9 cellular contexts compared by ENCODE assay signal in the genomic region with DNA sequence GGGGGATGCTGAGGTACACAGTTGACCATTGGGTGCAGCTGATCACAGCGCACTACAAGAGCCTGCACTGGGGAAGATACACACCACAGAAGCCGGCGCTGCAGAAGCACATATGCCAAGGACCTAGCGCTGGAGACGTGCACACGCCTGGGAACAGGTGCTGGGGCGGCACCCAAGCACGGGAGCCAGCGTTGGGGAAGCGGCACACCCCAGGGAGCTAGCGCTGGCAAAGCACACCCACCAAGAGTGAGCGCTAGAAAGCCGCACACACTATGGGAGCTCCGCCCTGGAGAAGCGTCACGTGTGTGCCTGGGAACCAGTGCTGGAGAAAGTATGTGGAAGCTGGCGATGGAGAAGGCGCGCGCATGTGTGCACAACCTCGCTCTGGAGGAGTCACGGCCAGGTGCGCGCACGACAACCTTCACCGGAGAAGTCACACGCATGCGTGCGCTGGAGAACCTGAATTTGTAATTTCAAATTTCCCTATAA. TPM values are rescaled to one million over a fixed set of nuclear protein-coding genes. Genes with fewer than 3 reads are reported as not detected.
A peak's percentile ranks its signal among the peaks of the same experiment; 100 is the strongest.
DNase-seq lines count a peak whose midpoint lies in the region; ATAC-seq and FAIRE-seq lines count a peak whose summit lies in the region.
"Had no signal": no experiment of that assay in that cellular context is flagged by ENCODE, and none has a peak within 500 bp of the region (broad histone marks: within the 10 kb centered on the region; RNA-seq: fewer than 3 reads in every experiment).

No MANE protein-coding gene starts in this region.

- in situ Hi-C loops in T47D (cut with HindIII; ENCODE audit: low pct_unique_long_range_greater_than_20kb, low sequenced_read_pairs) = no loop called here

- no peaks in the 10 kb centered on the region for H3K27me3 ChIP-seq in small intestine (ENCODE audit: control insufficient read depth in 2 of 2, insufficient read depth in 2 of 2, low read length in 2 of 2)

- peak overlapping the region; percentile 43 for H3K4me3 Mint-ChIP-seq in activated CD4-positive, alpha-beta T cell treated with anti-CD3 and anti-CD28 coated beads, Interleukin-2, amount 10 ng/mL, durations not matched to agents 7 days and 5 days
- H3K4me3 Mint-ChIP-seq: central memory CD8-positive, alpha-beta T cell had no signal

- no peaks in the 10 kb centered on the region for H3K9me3 Mint-ChIP-seq in activated CD4-positive, alpha-beta T cell treated with anti-CD3 and anti-CD28 coated beads, Interleukin-2, amount 10 ng/mL, durations not matched to agents 7 days and 5 days
- H3K9me3 Mint-ChIP-seq: central memory CD8-positive, alpha-beta T cell had no signal

- WGBS in small intestine, 3 donors = 44 to 50% (median 47%) methylated on average over 29 of the region's 29 CpGs

- H3K27me3 Mint-ChIP-seq in activated CD4-positive, alpha-beta T cell treated with anti-CD3 and anti-CD28 coated beads, Interleukin-2, amount 10 ng/mL, durations not matched to agents 7 days and 5 days = peaks cover 13% of the 10 kb centered on the region
- H3K27me3 Mint-ChIP-seq: central memory CD8-positive, alpha-beta T cell had no signal

- no peak overlapping the region for H3K27ac Mint-ChIP-seq in activated CD4-positive, alpha-beta T cell treated with anti-CD3 and anti-CD28 coated beads, Interleukin-2, amount 10 ng/mL, durations not matched to agents 7 days and 5 days

- H3K36me3 Mint-ChIP-seq in activated CD4-positive, alpha-beta T cell treated with anti-CD3 and anti-CD28 coated beads, Interleukin-2, amount 10 ng/mL, durations not matched to agents 7 days and 5 days (ENCODE audit: low read depth) = peaks cover 4% of the 10 kb centered on the region

- CTCF ChIA-PET in activated CD4-positive, alpha-beta T cell treated with anti-CD3 and anti-CD28 coated beads, Interleukin-2, amount 10 ng/mL, durations not matched to agents 7 days and 5 days (lab: Charles Lee) = interaction anchor here (0.6 kb wide), 1 partner anchor 537 kb away, joined by 3 read pairs; no protein-coding TSS in a partner anchor

- no peak for ATAC-seq in HG03045 (IDR thresholded peaks at IDR 0.05; ENCODE audit: unreplicated experiment)
- no peak for ATAC-seq in GM18520 (IDR thresholded peaks at IDR 0.05; ENCODE audit: unreplicated experiment)

- H3K9me3 ChIP-seq in small intestine (ENCODE audit: control insufficient read depth, low read depth) = no peaks in the 10 kb centered on the region

- H3K4me1 ChIP-seq in small intestine (ENCODE audit: control insufficient read depth in 2 of 2, insufficient read depth in 1 of 2, low read depth in 1 of 2, low read length in 1 of 2) = no peaks in the 10 kb centered on the region

- H3K36me3 ChIP-seq in small intestine (ENCODE audit: control insufficient read depth in 2 of 2, insufficient read depth in 2 of 2, low read length in 2 of 2) = no peaks in the 10 kb centered on the region

- H3K4me1 Mint-ChIP-seq in activated CD4-positive, alpha-beta T cell treated with anti-CD3 and anti-CD28 coated beads, Interleukin-2, amount 10 ng/mL, durations not matched to agents 7 days and 5 days = peaks cover 31% of the 10 kb centered on the region

- no peak for FAIRE-seq in small intestine (lab: Jason Lieb, UNC)

- POLR2A ChIA-PET in activated CD4-positive, alpha-beta T cell treated with anti-CD3 and anti-CD28 coated beads, Interleukin-2, amount 10 ng/mL, durations not matched to agents 7 days and 5 days (lab: Charles Lee) = no interaction called here

- H3K4me3 ChIP-seq in small intestine (ENCODE audit: low read depth in 1 of 2, low read length in 2 of 2) = peak overlapping the region in 1 of 2 donors; percentile 10

- H3K27ac ChIP-seq in small intestine (ENCODE audit: low read depth in 1 of 2, low read length in 1 of 2) = peak overlapping the region; percentile 12 to 26

- DNase-seq in activated CD4-positive, alpha-beta T cell treated with anti-CD3 and anti-CD28 coated beads, Interleukin-2, amount 10 ng/mL, durations not matched to agents 7 days and 5 days = peak; percentile 9
- no peak for DNase-seq in activated CD4-positive, alpha-beta T cell treated with anti-CD3 and anti-CD28 coated beads, Interleukin-2, amount 50 U/mL, for 4 hours
- peak; percentile 68 for DNase-seq in NCI-H446 treated with DMSO at 0.1 percent for 48 hours (lab: John Stamatoyannopoulos, UW)
- DNase-seq in T47D (ENCODE audit: low read depth in 1 of 2, low spot score in 1 of 2) = peak; percentile 83 to 94
- peak; percentile 45 for DNase-seq in inferior parietal cortex (ENCODE audit: extremely low spot score)
- DNase-seq in small intestine = peak; percentile 95

RNA-seq across cellular contexts. Expression of a gene that starts 4.5 kb away (rescaled TPM):
- total RNA-seq in activated CD4-positive, alpha-beta T cell treated with anti-CD3 and anti-CD28 coated beads, Interleukin-2, amount 10 ng/mL, durations not matched to agents 7 days and 5 days = 10 to 100 TPM; 15.4 to 21.5 TPM
- polyA plus RNA-seq in small intestine = 1 to 10 TPM; 4.9 to 8.3 (median 5.9) TPM

Comparison
In these comparisons a context has a peak if more than half of its experiments do, and no peak if none do; other contexts are left out.
1. DNase-seq: peak in activated CD4-positive, alpha-beta T cell treated with anti-CD3 and anti-CD28 coated beads, Interleukin-2, amount 10 ng/mL, durations not matched to agents 7 days and 5 days (single experiment), NCI-H446 treated with DMSO at 0.1 percent for 48 hours (single experiment), T47D (2 of 2), inferior parietal cortex (single experiment) and small intestine (single experiment); none in activated CD4-positive, alpha-beta T cell treated with anti-CD3 and anti-CD28 coated beads, Interleukin-2, amount 50 U/mL, for 4 hours (0 of 2).